1 cellular context compared by ENCODE assay signal in genomic region chr20:14991023-14991422, GRCh38.
TF ChIP-seq lines count a peak whose summit lies in the region.

No MANE protein-coding gene starts in this region.

TF ChIP-seq in HepG2, 621 proteins besides CTCF, POLR2A, EP300 and RAD21 (continued from another document and continues in another):
- TF ChIP-seq UBTF (CRISPR knock-in tag; IDR thresholded peaks at IDR 0.05) (no peak), RORA (CRISPR knock-in tag; IDR thresholded peaks at IDR 0.05) (no peak), ZHX1 (CRISPR knock-in tag; IDR thresholded peaks at IDR 0.05; ENCODE audit: low read depth) (no peak), TAF15 (IDR thresholded peaks at IDR 0.05; ENCODE audit: low read depth, low read length, poor library complexity, severe bottlenecking) (no peak), SNRNP70 (IDR thresholded peaks at IDR 0.05; ENCODE audit: low read depth, low read length) (no peak), ZNF792 (CRISPR knock-in tag; IDR thresholded peaks at IDR 0.05) (0 out of 2 replicates have a peak, but pooled peaks have one; percentile 57), GMEB2 (CRISPR knock-in tag; IDR thresholded peaks at IDR 0.05; ENCODE audit: low read depth) (no peak), ZMYM2 (CRISPR knock-in tag; IDR thresholded peaks at IDR 0.05) (no peak), TBX3 (IDR thresholded peaks at IDR 0.05; ENCODE audit: borderline replicate concordance) (no peak), NKX3-1 (CRISPR knock-in tag; IDR thresholded peaks at IDR 0.05) (peak; percentile 44; the same call in 1 of the 2 replicates), HMG20B (CRISPR knock-in tag; conservative IDR thresholded peaks at IDR 0.05) (peak; percentile 86), NFATC3 (CRISPR knock-in tag; IDR thresholded peaks at IDR 0.05) (no peak), NR2F1 (CRISPR knock-in tag; IDR thresholded peaks at IDR 0.05) (peak; percentile 6 to 40; a peak in 1 of 4 replicates), HBP1 (CRISPR knock-in tag; IDR thresholded peaks at IDR 0.05; ENCODE audit: low read depth) (no peak), ADNP (CRISPR knock-in tag; IDR thresholded peaks at IDR 0.05) (no peak), SKI (IDR thresholded peaks at IDR 0.05; ENCODE audit: partially characterized antibody) (no peak), SPEN (CRISPR knock-in tag; IDR thresholded peaks at IDR 0.05; ENCODE audit: low read depth) (no peak), ZBTB46 (CRISPR knock-in tag; IDR thresholded peaks at IDR 0.05; ENCODE audit: borderline replicate concordance) (no peak), CEBPG (CRISPR knock-in tag; IDR thresholded peaks at IDR 0.05) (peak; percentile 92), ZNF883 (CRISPR knock-in tag; IDR thresholded peaks at IDR 0.05; ENCODE audit: not compliant biosample characterization) (no peak), ZZZ3 (CRISPR knock-in tag; IDR thresholded peaks at IDR 0.05; ENCODE audit: borderline replicate concordance) (no peak), KDM6A (CRISPR knock-in tag; IDR thresholded peaks at IDR 0.05; ENCODE audit: low read depth) (peak; percentile 42; the same call in 1 of the 2 replicates), FOXJ3 (CRISPR knock-in tag; IDR thresholded peaks at IDR 0.05; ENCODE audit: borderline replicate concordance) (peak; percentile 90; the same call in 1 of the 2 replicates), ZNF574 (CRISPR knock-in tag; IDR thresholded peaks at IDR 0.05) (peak; percentile 37; the same call in 1 of the 2 replicates), ZNF180 (CRISPR knock-in tag; IDR thresholded peaks at IDR 0.05; ENCODE audit: borderline replicate concordance, low read depth) (no peak), KAT8 (CRISPR knock-in tag; IDR thresholded peaks at IDR 0.05) (peak; percentile 21), SMAD3 (CRISPR knock-in tag; IDR thresholded peaks at IDR 0.05) (peak; percentile 77), TERF1 (CRISPR knock-in tag; IDR thresholded peaks at IDR 0.05) (no peak), GTF3A (CRISPR knock-in tag; conservative IDR thresholded peaks at IDR 0.05) (no peak), FOXM1 (CRISPR knock-in tag; IDR thresholded peaks at IDR 0.05) (no peak), ZNF589 (CRISPR knock-in tag; conservative IDR thresholded peaks at IDR 0.05) (no peak), PHF20 (CRISPR knock-in tag; IDR thresholded peaks at IDR 0.05) (no peak), ATF2 (CRISPR knock-in tag; IDR thresholded peaks at IDR 0.05) (peak; percentile 98), ZNF446 (CRISPR knock-in tag; IDR thresholded peaks at IDR 0.05) (no peak), ZBTB10 (CRISPR knock-in tag; IDR thresholded peaks at IDR 0.05; ENCODE audit: borderline replicate concordance) (no peak), MED8 (CRISPR knock-in tag; IDR thresholded peaks at IDR 0.05; ENCODE audit: insufficient replicate concordance) (no peak), ZNF552 (CRISPR knock-in tag; IDR thresholded peaks at IDR 0.05; ENCODE audit: borderline replicate concordance) (no peak), RBAK (CRISPR knock-in tag; IDR thresholded peaks at IDR 0.05) (no peak), GTF2F1 (IDR thresholded peaks at IDR 0.05; ENCODE audit: low read length) (no peak; the same call in 1 of the 2 replicates), PAF1 (CRISPR knock-in tag; IDR thresholded peaks at IDR 0.05) (no peak), NFYB (CRISPR knock-in tag; IDR thresholded peaks at IDR 0.05) (no peak), ZBTB25 (CRISPR knock-in tag; IDR thresholded peaks at IDR 0.05) (peak; percentile 73; the same call in 1 of the 2 replicates), CC2D1A (CRISPR knock-in tag; IDR thresholded peaks at IDR 0.05) (no peak), ZNF75D (CRISPR knock-in tag; IDR thresholded peaks at IDR 0.05; ENCODE audit: borderline replicate concordance) (no peak), CBX1 (IDR thresholded peaks at IDR 0.05; ENCODE audit: low read depth) (no peak), PCBP1 (IDR thresholded peaks at IDR 0.05; ENCODE audit: borderline replicate concordance, low read depth, low read length) (no peak)
